ENCODE assay signal across 8 cellular contexts in the genomic region with DNA sequence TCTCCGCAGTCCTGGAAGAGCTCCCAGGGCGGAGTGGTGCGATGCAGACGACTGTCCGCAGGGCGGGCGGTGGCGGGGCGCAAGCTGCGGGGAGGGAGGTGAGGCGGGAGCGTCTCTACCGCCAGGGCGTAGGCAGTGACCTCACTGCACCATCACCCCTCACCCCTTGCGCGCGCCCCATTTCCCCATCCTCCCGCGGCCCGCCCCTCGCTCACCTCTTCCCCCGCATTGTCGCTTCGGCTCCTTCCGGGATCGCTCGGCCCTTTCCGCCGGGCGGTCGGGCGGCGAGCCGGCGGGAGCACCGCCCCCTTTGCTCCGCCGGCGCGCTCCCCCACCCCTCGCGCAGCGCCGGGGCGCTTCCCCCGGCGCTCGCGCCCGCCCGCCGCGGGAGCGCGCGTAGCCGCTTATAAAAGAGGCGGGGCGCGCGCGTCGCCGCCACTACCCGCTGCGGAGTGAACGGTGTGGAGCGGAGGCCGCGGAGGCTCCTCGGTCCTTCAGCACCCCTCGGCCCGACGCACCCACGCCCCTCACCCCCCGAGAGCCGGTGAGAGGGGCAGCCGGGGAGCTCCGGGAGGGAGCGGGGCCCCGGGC. TPM values are rescaled to one million over a fixed set of nuclear protein-coding genes. Genes with fewer than 3 reads are reported as not detected.
DNase-seq lines count a peak whose midpoint lies in the region; ATAC-seq and TF ChIP-seq lines count a peak whose summit lies in the region.

SPTAN1 (plus strand) TSS at position 435 of the 591 bp plus-strand sequence. CDS start 14,154 bp downstream, outside the sequence.

- H4K20me1 ChIP-seq in SK-N-SH (ENCODE audit: insufficient read depth) = peaks cover 39% of the 10 kb centered on the region

- no peaks in the 10 kb centered on the region for H3K9me3 ChIP-seq in SK-N-SH
- H3K9me3 ChIP-seq in suprapubic skin = no peaks in the 10 kb centered on the region

- H3K27ac ChIP-seq in SK-N-SH (ENCODE audit: low read depth in 2 of 2, low read length in 1 of 2) = peak within 1 kb of the TSS; percentile 76 to 87
- H3K27ac ChIP-seq in suprapubic skin = peak within 1 kb of the TSS; percentile 96

- peak within 1 kb of the TSS; percentile 87 for H3K9ac ChIP-seq in SK-N-SH

- peak within 1 kb of the TSS; percentile 89 for H3K4me2 ChIP-seq in SK-N-SH

- no peaks in the 10 kb centered on the region for H3K9me2 ChIP-seq in SK-N-SH

- H3K4me1 Mint-ChIP-seq in activated naive CD4-positive, alpha-beta T cell treated with anti-CD3 and anti-CD28 coated beads, Interleukin-2, amount 10 ng/mL, durations not matched to agents 7 days and 5 days = peaks cover 26% of the 10 kb centered on the region

- peak within 1 kb of the TSS; percentile 94 for H3K4me3 Mint-ChIP-seq in activated naive CD4-positive, alpha-beta T cell treated with anti-CD3 and anti-CD28 coated beads, Interleukin-2, amount 10 ng/mL, durations not matched to agents 7 days and 5 days

- no peak for TF ChIP-seq RAD21 in SK-N-SH (IDR thresholded peaks at IDR 0.05; ENCODE audit: low read length)

- H3K36me3 ChIP-seq in SK-N-SH (replicated peaks in 1 of 2; ENCODE audit: control insufficient read depth in 1 of 2, insufficient read depth in 2 of 2, low read length in 1 of 2) = peaks cover 3 to 11% of the 10 kb centered on the region in 2 experiments
- H3K36me3 ChIP-seq in suprapubic skin = no peaks in the 10 kb centered on the region

- H2AFZ ChIP-seq in SK-N-SH (ENCODE audit: low read depth) = peak within 1 kb of the TSS; percentile 92

- TF ChIP-seq CTCF in GM10248 (IDR thresholded peaks at IDR 0.05; ENCODE audit: control extremely low read depth, extremely low read depth, low read depth, missing control alignments) (no peak), NB4 (IDR thresholded peaks at IDR 0.05; ENCODE audit: low read depth, low read length) (no peak), SK-N-SH (IDR thresholded peaks at IDR 0.05) (no peak), omental fat pad (IDR thresholded peaks at IDR 0.05) (no peak), suprapubic skin (IDR thresholded peaks at IDR 0.05) (no peak)

- peak in 1 of 2 experiments; percentile 14; a peak in 1 of 4 replicates for TF ChIP-seq EP300 in SK-N-SH (IDR thresholded peaks at IDR 0.05; ENCODE audit: borderline replicate concordance in 1 of 2, low read depth in 1 of 2, low read length in 1 of 2)
- no peak for TF ChIP-seq EP300 in suprapubic skin (IDR thresholded peaks at IDR 0.05)

- H3K36me3 Mint-ChIP-seq in activated naive CD4-positive, alpha-beta T cell treated with anti-CD3 and anti-CD28 coated beads, Interleukin-2, amount 10 ng/mL, durations not matched to agents 7 days and 5 days = peaks cover 6% of the 10 kb centered on the region

- peaks cover 37% of the 10 kb centered on the region for H3F3A ChIP-seq in SK-N-SH (replicated peaks; ENCODE audit: insufficient read depth)

- peak within 1 kb of the TSS; percentile 77 for H3K4me3 ChIP-seq in NB4 (ENCODE audit: low read depth, low read length)
- H3K4me3 ChIP-seq in SK-N-SH (ENCODE audit: low read depth in 2 of 2, low read length in 1 of 2) = peak within 1 kb of the TSS; percentile 85 to 92
- H3K4me3 ChIP-seq in suprapubic skin = peak within 1 kb of the TSS; percentile 90

- H3K79me2 ChIP-seq in SK-N-SH (ENCODE audit: insufficient read depth) = peaks cover 48% of the 10 kb centered on the region

- H3K9me3 Mint-ChIP-seq in activated naive CD4-positive, alpha-beta T cell treated with anti-CD3 and anti-CD28 coated beads, Interleukin-2, amount 10 ng/mL, durations not matched to agents 7 days and 5 days = no peaks in the 10 kb centered on the region

- DNase-seq in GM10248 (ENCODE audit: extremely low spot score) = peak; percentile 99
- peak; percentile 92 for DNase-seq in NB4 (ENCODE audit: low read depth)
- DNase-seq in SK-N-SH = peak; percentile 99
- DNase-seq in activated naive CD4-positive, alpha-beta T cell treated with anti-CD3 and anti-CD28 coated beads, Interleukin-2, amount 10 ng/mL, durations not matched to agents 7 days and 5 days = peak; percentile 97
- no peak for DNase-seq in glomerular endothelial cell (ENCODE audit: extremely low read depth, low read depth, low spot score)
- peak; percentile 75 for DNase-seq in omental fat pad (ENCODE audit: low spot score)
- DNase-seq in suprapubic skin (ENCODE audit: low spot score in 2 of 2) = peak; percentile 93 to 94

- ATAC-seq in HG02571 (IDR thresholded peaks at IDR 0.05; ENCODE audit: unreplicated experiment) = peak; percentile 72
- ATAC-seq in omental fat pad (ENCODE audit: low FRiP score) = peak; percentile 89

- no CpG with 5 or more reads among the region's 81 CpGs for WGBS in SK-N-SH (ENCODE audit: low lambda C conversion rate)
- whole genome bisulfite sequencing in suprapubic skin = no CpG with 5 or more reads among the region's 81 CpGs

- peak; percentile 98 for TF ChIP-seq POLR2A in NB4 (IDR thresholded peaks at IDR 0.05; ENCODE audit: extremely low read depth, insufficient read length)
- peak; percentile 98 for TF ChIP-seq POLR2A in suprapubic skin (IDR thresholded peaks at IDR 0.05)

- POLR2A ChIA-PET in GM10248 (lab: Yijun Ruan, JAX) (interaction anchor here (0.5 to 1.7 kb wide), 41 partner anchors 8 to 1440 kb away, joined by 3 to 14 read pairs (median 4); partner anchors contain the start of genes ENDOG, GOLGA2, MIGA2 and SH3GLB2), SK-N-SH (lab: Yijun Ruan, JAX) (interaction anchor here (0.6 to 3.7 kb wide), 10 partner anchors 9 to 181 kb away, joined by 3 to 15 read pairs (median 3); partner anchors contain the start of genes GLE1 and URM1)

- H3K27me3 Mint-ChIP-seq in activated naive CD4-positive, alpha-beta T cell treated with anti-CD3 and anti-CD28 coated beads, Interleukin-2, amount 10 ng/mL, durations not matched to agents 7 days and 5 days = no peaks in the 10 kb centered on the region

- peaks cover 29 to 40% of the 10 kb centered on the region in 2 experiments for H3K4me1 ChIP-seq in SK-N-SH (ENCODE audit: control insufficient read depth in 1 of 2, insufficient read depth in 2 of 2, low read depth in 1 of 2, low read length in 1 of 2)
- peaks cover 60% of the 10 kb centered on the region for H3K4me1 ChIP-seq in suprapubic skin

- H3K27ac Mint-ChIP-seq in activated naive CD4-positive, alpha-beta T cell treated with anti-CD3 and anti-CD28 coated beads, Interleukin-2, amount 10 ng/mL, durations not matched to agents 7 days and 5 days = peak within 1 kb of the TSS; percentile 97

- no peaks in the 10 kb centered on the region for H3K27me3 ChIP-seq in SK-N-SH (ENCODE audit: insufficient read depth)
- no peaks in the 10 kb centered on the region for H3K27me3 ChIP-seq in suprapubic skin

- CTCF ChIA-PET in GM10248 (lab: Yijun Ruan, JAX) (interaction anchor here (0.7 to 3.5 kb wide), 7 partner anchors 13 to 260 kb away, joined by 3 to 22 read pairs (median 3); partner anchors contain the start of gene URM1), SK-N-SH (lab: Yijun Ruan, JAX) (interaction anchor here (0.9 to 2.7 kb wide), 5 partner anchors 9 to 190 kb away, joined by 3 to 8 read pairs (median 4); no protein-coding TSS in a partner anchor)
- CTCF ChIA-PET in activated naive CD4-positive, alpha-beta T cell treated with anti-CD3 and anti-CD28 coated beads, Interleukin-2, amount 10 ng/mL, durations not matched to agents 7 days and 5 days (lab: Charles Lee) = interaction anchor here (2.6 kb wide), 1 partner anchor 113 kb away, joined by 8 read pairs; no protein-coding TSS in a partner anchor

TF ChIP-seq in SK-N-SH, 30 proteins besides CTCF, POLR2A, EP300 and RAD21 (continues in another document):
- TF ChIP-seq RFX5 (IDR thresholded peaks at IDR 0.05; ENCODE audit: low read length) (no peak), SMC3 (IDR thresholded peaks at IDR 0.05; ENCODE audit: low read depth, low read length) (no peak), ZBTB33 (IDR thresholded peaks at IDR 0.05; ENCODE audit: borderline replicate concordance, low read depth) (0 out of 2 replicates have a peak, but pooled peaks have one; percentile 12), USF2 (IDR thresholded peaks at IDR 0.05; ENCODE audit: borderline replicate concordance, low read depth, low read length) (no peak), NRF1 (IDR thresholded peaks at IDR 0.05; ENCODE audit: low read depth, low read length) (peak; percentile 69), FOSL2 (IDR thresholded peaks at IDR 0.05; ENCODE audit: borderline replicate concordance, low read depth) (no peak), GATA2 (CRISPR knock-in tag; IDR thresholded peaks at IDR 0.05) (no peak)

RNA-seq across cellular contexts. Expression of gene SPTAN1, which starts in this region (rescaled TPM):
- polyA plus RNA-seq in SK-N-SH (2012; rRNA removed) = 142 and 177 TPM in 2 replicates
- polyA plus RNA-seq in SK-N-SH (2012; cell fraction: cytosol; rRNA removed) = 58.5 and 73.3 TPM in 2 replicates
- polyA plus RNA-seq in SK-N-SH (2012; cell fraction: nucleus; rRNA removed) = 515 and 797 TPM in 2 replicates
- total RNA-seq in glomerular endothelial cell (383 and 476 TPM in 2 replicates), omental fat pad (100 to 1,000 TPM; 231 to 381 (median 300) TPM), suprapubic skin (100 to 1,000 TPM; 251 to 476 (median 354) TPM)
